In the genomic region with DNA sequence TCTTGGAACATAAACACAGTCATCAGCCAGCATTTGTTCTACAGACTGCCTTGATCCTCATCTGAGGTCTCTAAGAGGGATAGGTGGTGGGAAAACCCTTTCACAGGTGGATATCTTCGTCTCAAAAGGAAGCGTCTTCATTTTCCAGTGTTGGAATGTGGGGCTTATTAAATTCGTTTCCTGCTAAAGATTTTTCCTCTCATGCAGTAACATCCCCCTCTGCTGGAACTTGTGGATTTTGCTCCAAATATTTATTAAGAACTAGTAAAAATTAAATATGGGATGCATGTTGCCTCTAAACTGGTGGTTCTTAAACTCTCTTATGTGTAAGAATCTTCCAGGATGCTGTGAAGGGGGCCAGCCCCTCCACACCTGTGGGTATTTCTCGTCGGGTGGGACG, we compare ENCODE assay signal across 8 cellular contexts. TPM values are rescaled to one million over a fixed set of nuclear protein-coding genes. Genes with fewer than 3 reads are reported as not detected.
DNase-seq lines count a peak whose midpoint lies in the region; ATAC-seq, FAIRE-seq and TF ChIP-seq lines count a peak whose summit lies in the region.

No MANE protein-coding gene starts in this region.

- H3K36me3 ChIP-seq in Loucy (ENCODE audit: insufficient read depth, low read length) (no peaks in the 10 kb centered on the region), K562 (ENCODE audit: control insufficient read depth, insufficient read depth, low read length) (no peaks in the 10 kb centered on the region)

- H3K79me2 ChIP-seq in Loucy (ENCODE audit: insufficient read depth, low read length): no peaks in the 10 kb centered on the region
- H3K79me2 ChIP-seq in K562 (ENCODE audit: control insufficient read depth, insufficient read depth, low read length): no peaks in the 10 kb centered on the region

- H3K9ac ChIP-seq in Loucy (ENCODE audit: low read depth, low read length, poor library complexity, severe bottlenecking) (no peak overlapping the region), K562 (ENCODE audit: insufficient read depth in 1 of 2, low read depth in 2 of 2, low read length in 2 of 2) (no peak overlapping the region)

- H3K9me3 ChIP-seq in Loucy (ENCODE audit: insufficient read depth, low read depth, low read length): no peaks in the 10 kb centered on the region
- no peaks in the 10 kb centered on the region for H3K9me3 ChIP-seq in K562 (replicated peaks; ENCODE audit: control insufficient read depth, insufficient read depth, low read depth, low read length)

- POLR2A ChIA-PET in K562 (lab: Yijun Ruan, JAX): interaction anchor here (1.5 kb wide), 1 partner anchor 55 kb away, joined by 3 read pairs; no protein-coding TSS in a partner anchor

- peak; percentile 68 to 89 for TF ChIP-seq RAD21 in K562 (CRISPR knock-in tag; conservative IDR thresholded peaks at IDR 0.05 in 1 of 2, IDR thresholded peaks at IDR 0.05 in 1 of 2)

- peak; percentile 74 for TF ChIP-seq CTCF in C4-2B (conservative IDR thresholded peaks at IDR 0.05)
- TF ChIP-seq CTCF in Loucy (conservative IDR thresholded peaks at IDR 0.05; ENCODE audit: low read length): peak; percentile 64
- TF ChIP-seq CTCF in K562 (IDR thresholded peaks at IDR 0.05 in 2 of 3, conservative IDR thresholded peaks at IDR 0.05 in 1 of 3; ENCODE audit: insufficient read depth in 2 of 3, low read depth in 1 of 3, low read length in 3 of 3): peak; percentile 47 to 83 (median 55); a peak in 5 of 6 replicates

- H3K27me3 ChIP-seq in Loucy (ENCODE audit: insufficient read depth, low read length, poor library complexity, severe bottlenecking) (no peaks in the 10 kb centered on the region), K562 (ENCODE audit: control insufficient read depth in 2 of 2, insufficient read depth in 2 of 2, low read length in 2 of 2) (peaks cover 44 to 78% of the 10 kb centered on the region in 2 experiments)

- no peak for TF ChIP-seq POLR2A in K562 (conservative IDR thresholded peaks at IDR 0.05)

- H2AFZ ChIP-seq in Loucy (ENCODE audit: low read length) (no peak overlapping the region), K562 (ENCODE audit: low read depth, low read length) (no peak overlapping the region)

- H3K4me2 ChIP-seq in Loucy (ENCODE audit: low read depth, low read length, poor library complexity, severe bottlenecking): no peak overlapping the region
- H3K4me2 ChIP-seq in K562 (ENCODE audit: insufficient read depth, low read length): no peak overlapping the region

- peak; percentile 40 for FAIRE-seq in K562 (lab: Jason Lieb, UNC)

- H3K4me3 ChIP-seq in Loucy (ENCODE audit: low read length, poor library complexity, severe bottlenecking) (no peak overlapping the region), K562 (no peak overlapping the region)

- H3K4me1 ChIP-seq in Loucy (ENCODE audit: insufficient read depth, low read length, poor library complexity, severe bottlenecking) (no peaks in the 10 kb centered on the region), K562 (replicated peaks in 1 of 2; ENCODE audit: control insufficient read depth in 2 of 2, insufficient read depth in 2 of 2, low read length in 2 of 2) (no peaks in the 10 kb centered on the region)

- H4K20me1 ChIP-seq in Loucy (ENCODE audit: insufficient read depth, low read length, poor library complexity, severe bottlenecking) (no peaks in the 10 kb centered on the region), K562 (replicated peaks; ENCODE audit: control insufficient read depth, insufficient read depth, low read length) (0 out of 2 replicates have a peak, but pooled peaks cover 4% of the 10 kb centered on the region)

- no peak for TF ChIP-seq EP300 in K562 (IDR thresholded peaks at IDR 0.05; ENCODE audit: low read length)

- in situ Hi-C loops in K562 (cut with MboI): no loop called here

- intact Hi-C loops in K562 (cut with micrococcal nuclease): loop anchor here (1.0 kb wide), 1 partner anchor 53 kb away; no protein-coding TSS in a partner anchor

- H3F3A ChIP-seq in Loucy (ENCODE audit: low read depth): no peaks in the 10 kb centered on the region

- no peaks in the 10 kb centered on the region for H3K9me1 ChIP-seq in K562 (ENCODE audit: control insufficient read depth, insufficient read depth, low read length)

- WGBS in K562 (ENCODE audit: insufficient coverage, low coverage, missing lambda C conversion rate): 0% methylated on average over 6 of the region's 6 CpGs

- ATAC-seq in K562 (peak; percentile 48; the same call in 2 of the 3 replicates), HG02981 (IDR thresholded peaks at IDR 0.05; ENCODE audit: unreplicated experiment) (no peak), HG03342 (IDR thresholded peaks at IDR 0.05; ENCODE audit: unreplicated experiment) (no peak), GM18511 (IDR thresholded peaks at IDR 0.05; ENCODE audit: unreplicated experiment) (no peak)

- H3K27ac ChIP-seq in C4-2B (no peak overlapping the region), K562 (ENCODE audit: extremely low read depth, low read depth, low read length) (no peak overlapping the region)

- CTCF ChIA-PET in K562 (lab: Yijun Ruan, JAX; ENCODE audit: low intra/inter-chr PET ratio): interaction anchor here (0.7 to 1.5 kb wide), 2 partner anchors 43 to 53 kb away, joined by 4 to 29 read pairs; no protein-coding TSS in a partner anchor

- no TSS peak for BruUV-seq in K562 (replicated peaks; lab: Mats Ljungman, UMichigan)

- DNase-seq in K562 (ENCODE audit: extremely low read depth in 1 of 4, low spot score in 3 of 4): peak in 1 of 4 experiments; percentile 43
- DNase-seq in medulla oblongata (ENCODE audit: extremely low spot score): peak; percentile 64
- DNase-seq in effector CD8-positive, alpha-beta T cell (lab: John Stamatoyannopoulos, UW): no peak

- no peaks in the 10 kb centered on the region for H3K9me2 ChIP-seq in Loucy (replicated peaks; ENCODE audit: low read depth, low read length)

TF ChIP-seq in K562, 482 proteins besides CTCF, POLR2A, EP300 and RAD21 (continues in another document):
- no peak for TF ChIP-seq SMAD3 (CRISPR knock-in tag; conservative IDR thresholded peaks at IDR 0.05)
- TF ChIP-seq CBFA2T3 (IDR thresholded peaks at IDR 0.05): no peak
- TF ChIP-seq, protein P1, sequence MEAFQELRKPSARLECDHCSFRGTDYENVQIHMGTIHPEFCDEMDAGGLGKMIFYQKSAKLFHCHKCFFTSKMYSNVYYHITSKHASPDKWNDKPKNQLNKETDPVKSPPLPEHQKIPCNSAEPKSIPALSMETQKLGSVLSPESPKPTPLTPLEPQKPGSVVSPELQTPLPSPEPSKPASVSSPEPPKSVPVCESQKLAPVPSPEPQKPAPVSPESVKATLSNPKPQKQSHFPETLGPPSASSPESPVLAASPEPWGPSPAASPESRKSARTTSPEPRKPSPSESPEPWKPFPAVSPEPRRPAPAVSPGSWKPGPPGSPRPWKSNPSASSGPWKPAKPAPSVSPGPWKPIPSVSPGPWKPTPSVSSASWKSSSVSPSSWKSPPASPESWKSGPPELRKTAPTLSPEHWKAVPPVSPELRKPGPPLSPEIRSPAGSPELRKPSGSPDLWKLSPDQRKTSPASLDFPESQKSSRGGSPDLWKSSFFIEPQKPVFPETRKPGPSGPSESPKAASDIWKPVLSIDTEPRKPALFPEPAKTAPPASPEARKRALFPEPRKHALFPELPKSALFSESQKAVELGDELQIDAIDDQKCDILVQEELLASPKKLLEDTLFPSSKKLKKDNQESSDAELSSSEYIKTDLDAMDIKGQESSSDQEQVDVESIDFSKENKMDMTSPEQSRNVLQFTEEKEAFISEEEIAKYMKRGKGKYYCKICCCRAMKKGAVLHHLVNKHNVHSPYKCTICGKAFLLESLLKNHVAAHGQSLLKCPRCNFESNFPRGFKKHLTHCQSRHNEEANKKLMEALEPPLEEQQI (IDR thresholded peaks at IDR 0.05): no peak
- TF ChIP-seq TEAD4 (IDR thresholded peaks at IDR 0.05; ENCODE audit: low read length): 0 out of 2 replicates have a peak, but pooled peaks have one; percentile 35
- no peak for TF ChIP-seq TEAD4 (CRISPR knock-in tag; IDR thresholded peaks at IDR 0.05; ENCODE audit: borderline replicate concordance)
- TF ChIP-seq SRSF7 (optimal IDR thresholded peaks at IDR 0.05; ENCODE audit: low read depth, low read length): no peak
- TF ChIP-seq ZNF12 (CRISPR knock-in tag; IDR thresholded peaks at IDR 0.05): no peak

RNA-seq across cellular contexts. Expression of a gene that starts 20.1 kb away (rescaled TPM):
- 7.7 TPM in 2 replicates for total RNA-seq in K562 (2011; cell fraction: chromatin; rRNA removed; ENCODE audit: low replicate concordance)
- total RNA-seq in K562 (2011; cell fraction: nucleolus; rRNA removed): 4.7 and 5.0 TPM in 2 replicates
- 5.7 and 6.9 TPM in 2 replicates for total RNA-seq in K562 (2011; cell fraction: nucleoplasm; rRNA removed)
- total RNA-seq in K562 (2014; rRNA removed) (1.00 and 1.7 TPM in 2 replicates), K562 (2014; rRNA removed; fragmentation: Illumina TruSeq; extraction: Trizol) (0.89 and 1.0 TPM in 2 replicates), K562 (2015; rRNA removed; fragmentation: Illumina TruSeq; extraction: Trizol) (1.0 and 1.2 TPM in 2 replicates), K562 (2021) (1.8 and 2.0 TPM in 2 replicates)
- polyA plus RNA-seq in K562 (2011; rRNA removed) (1.1 and 1.5 TPM in 2 replicates), K562 (2014; fragmentation: Illumina TruSeq; extraction: Trizol) (0.77 and 0.91 TPM in 2 replicates), K562 (2014; fragmentation: Nextera tagmentation; extraction: Ambion mirVana) (under 1 TPM; 0.15 to 0.27 TPM), K562 (2014; rRNA removed) (1.2 and 1.5 TPM in 2 replicates)
- polyA plus RNA-seq in K562 (2011; cell fraction: cytosol; rRNA removed): 0.88 and 1.4 TPM in 2 replicates
- polyA plus RNA-seq in K562 (2011; cell fraction: nucleus; rRNA removed): 3.4 and 3.8 TPM in 2 replicates
- polyA plus RNA-seq in K562 (2012): 1.1 and 1.6 TPM in 2 replicates
- polyA minus RNA-seq in K562 (2011; rRNA and poly(A)+ RNA removed): 2.9 and 5.3 TPM in 2 replicates
- 0.48 and 1.5 TPM in 2 replicates for polyA minus RNA-seq in K562 (2011; cell fraction: cytosol; rRNA and poly(A)+ RNA removed)
- 2.7 and 4.3 TPM in 2 replicates for polyA minus RNA-seq in K562 (2011; cell fraction: nucleus; rRNA and poly(A)+ RNA removed)
